In the genomic region with DNA sequence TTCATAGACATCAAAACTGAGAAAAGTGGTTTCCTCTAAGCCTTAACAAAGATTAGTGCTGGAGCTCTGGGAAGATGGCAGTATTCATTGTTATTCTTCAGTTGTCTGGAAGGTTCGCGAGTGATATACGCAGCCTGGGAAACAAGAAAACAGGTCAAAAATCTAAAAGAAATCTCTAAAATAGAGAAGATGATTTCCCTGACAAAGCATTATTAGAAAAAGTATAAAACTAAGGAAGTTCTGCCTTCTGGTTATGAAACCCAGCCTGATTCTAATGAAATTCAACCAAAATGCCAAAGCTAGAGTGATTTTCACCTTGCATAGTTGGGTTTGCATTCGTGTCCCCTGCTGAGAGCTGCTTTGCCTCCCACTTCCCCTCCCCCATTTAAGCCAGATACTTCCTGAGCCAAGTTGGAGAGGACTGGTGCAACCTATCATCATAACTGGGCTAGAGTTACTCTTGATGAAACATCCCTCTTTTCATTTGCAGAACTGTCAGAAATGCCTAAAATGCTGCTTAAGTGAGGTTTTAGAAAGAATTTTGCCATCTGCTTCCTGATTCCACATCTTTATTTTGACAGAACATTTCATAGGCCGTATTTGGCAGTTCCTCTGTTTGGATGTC, we compare ENCODE assay signal across 1 cellular context.
TF ChIP-seq lines count a peak whose summit lies in the region.

No MANE protein-coding gene starts in this region.

TF ChIP-seq in K562, 482 proteins besides CTCF, POLR2A, EP300 and RAD21:
- TF ChIP-seq CXXC5 (CRISPR knock-in tag; IDR thresholded peaks at IDR 0.05) = no peak
- TF ChIP-seq SPI1 (IDR thresholded peaks at IDR 0.05; ENCODE audit: borderline replicate concordance, low read depth, low read length) = 0 out of 2 replicates have a peak, but pooled peaks have one; percentile 4
- TF ChIP-seq ZNF316 (IDR thresholded peaks at IDR 0.05) = peak; percentile 51
- no peak for TF ChIP-seq ZNF77 (CRISPR knock-in tag; IDR thresholded peaks at IDR 0.05)
- no peak for TF ChIP-seq ZNF224 (CRISPR knock-in tag; IDR thresholded peaks at IDR 0.05)
- no peak for TF ChIP-seq ZNF282 (CRISPR knock-in tag; IDR thresholded peaks at IDR 0.05)
- 0 out of 2 replicates have a peak, but pooled peaks have one; percentile 13 for TF ChIP-seq C11orf30 (IDR thresholded peaks at IDR 0.05; ENCODE audit: low read depth)
- TF ChIP-seq ZNF311 (CRISPR knock-in tag; IDR thresholded peaks at IDR 0.05) = no peak
